17 cellular contexts compared by ENCODE assay signal in the genomic region with DNA sequence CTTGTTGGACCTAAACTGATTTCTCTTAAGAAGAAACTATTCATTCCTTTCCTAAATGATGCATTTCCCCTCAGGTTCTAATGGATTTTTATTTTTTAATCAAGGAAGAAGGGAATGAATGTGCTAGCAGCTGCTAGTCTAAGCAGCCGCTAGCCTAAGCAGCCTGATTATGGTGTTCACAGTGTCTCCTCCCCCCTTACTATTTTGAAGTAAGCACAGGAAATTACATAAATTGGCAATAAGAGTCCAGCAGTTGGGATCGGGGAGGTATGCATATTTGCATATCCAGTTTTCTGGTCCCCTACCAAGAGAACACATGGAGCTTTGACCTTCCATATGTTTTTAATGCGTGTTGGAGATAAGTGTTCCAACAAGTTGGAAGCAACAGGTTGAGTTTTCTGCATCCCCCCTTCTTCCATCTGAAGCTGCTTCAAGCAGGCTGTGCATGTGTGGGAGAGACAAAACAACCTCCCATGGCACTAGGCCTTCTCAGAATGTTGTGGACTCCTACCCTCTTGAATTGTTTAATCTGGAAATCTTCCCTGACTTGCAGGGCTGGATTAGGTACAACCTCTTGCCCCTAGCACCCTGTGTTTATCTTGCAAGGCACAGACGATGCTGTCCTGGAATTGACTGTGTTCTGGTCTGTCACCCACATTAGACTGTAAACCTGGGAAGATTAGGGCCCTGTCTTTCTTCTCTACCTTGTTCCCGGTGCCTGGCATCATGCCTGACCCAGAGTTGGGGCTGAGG.
DNase-seq lines count a peak whose midpoint lies in the region; ATAC-seq and TF ChIP-seq lines count a peak whose summit lies in the region.
"Had no signal": no experiment of that assay in that cellular context is flagged by ENCODE, and none has a peak within 500 bp of the region (broad histone marks: within the 10 kb centered on the region; RNA-seq: fewer than 3 reads in every experiment).

No MANE protein-coding gene starts in this region.

- no TSS peak for BruUV-seq in A673 (replicated peaks; lab: Mats Ljungman, UMichigan)

- H3K4me1 ChIP-seq in A673 (ENCODE audit: insufficient read depth, low read length, poor library complexity, severe bottlenecking), result peaks cover 4% of the 10 kb centered on the region
- H3K4me1 ChIP-seq: A549 had no signal

- intact Hi-C loops in A673 (cut with micrococcal nuclease; ENCODE audit: unreplicated experiment), result no loop called here
- intact Hi-C loops in posterior cingulate gyrus (cut with DNase I), result no loop called here

- ATAC-seq in HG03097 (IDR thresholded peaks at IDR 0.05; ENCODE audit: low FRiP score, unreplicated experiment), result no peak
- ATAC-seq: A549 had no signal

- no peaks in the 10 kb centered on the region for H3K27me3 Mint-ChIP-seq in neural crest cell (ENCODE audit: low read depth)
- H3K27me3 Mint-ChIP-seq: CD4-positive, alpha-beta T cell had no signal

- no peaks in the 10 kb centered on the region for H3K36me3 Mint-ChIP-seq in neural crest cell (ENCODE audit: low read depth)

- no peaks in the 10 kb centered on the region for H3K27me3 ChIP-seq in A673 (replicated peaks; ENCODE audit: insufficient read depth, low read depth, low read length, poor library complexity)

- no peak overlapping the region for H3K27ac ChIP-seq in A673 (ENCODE audit: low read depth, low read length, poor library complexity, severe bottlenecking)
- H3K27ac ChIP-seq: A549 had no signal

- H3K9me3 ChIP-seq in A673 (ENCODE audit: low read depth, low read length, poor library complexity, severe bottlenecking), result no peaks in the 10 kb centered on the region
- H3K9me3 ChIP-seq: A549 had no signal

- peak; percentile 5 for DNase-seq in A673 (ENCODE audit: low spot score)
- peak; percentile 39 for DNase-seq in HFF-Myc (ENCODE audit: extremely low read depth, low read depth)
- DNase-seq in fibroblast of peridontal ligament (ENCODE audit: extremely low read depth), result peak; percentile 11
- DNase-seq in neural crest cell (ENCODE audit: low read depth, low spot score), result no peak
- no peak for DNase-seq in kidney tubule cell (ENCODE audit: low spot score)
- DNase-seq in posterior cingulate gyrus, result no peak
- no peak for DNase-seq in activated CD8-positive, alpha-beta memory T cell treated with anti-CD3 and anti-CD28 coated beads, Interleukin-2, amount 50 U/mL, for 48 hours
- DNase-seq: AML-193; CD4-positive, alpha-beta T cell; H7; KBM-7; NCI-H1092; NCI-H226; NCI-H774; SIG-M5 had no signal

- no peak overlapping the region for H3K4me3 ChIP-seq in A673 (ENCODE audit: low read depth, low read length, poor library complexity, severe bottlenecking)
- no peak overlapping the region for H3K4me3 ChIP-seq in HFF-Myc (replicated peaks; ENCODE audit: low read depth, low read length)
- H3K4me3 ChIP-seq: A549 had no signal

- POLR2A ChIA-PET in A673 (lab: Charles Lee; ENCODE audit: low non-redundant PET), result no interaction called here

- H3K27ac Mint-ChIP-seq in neural crest cell (ENCODE audit: unreplicated experiment), result peak overlapping the region; percentile 84
- H3K27ac Mint-ChIP-seq: CD4-positive, alpha-beta T cell had no signal

- H3K4me1 Mint-ChIP-seq in neural crest cell, result peaks cover 61% of the 10 kb centered on the region

- no peak for TF ChIP-seq CTCF in A673 (conservative IDR thresholded peaks at IDR 0.05; ENCODE audit: low read depth, low read length)
- no peak for TF ChIP-seq CTCF in HFF-Myc (IDR thresholded peaks at IDR 0.05; ENCODE audit: low read depth, low read length, missing control alignments)
- TF ChIP-seq CTCF in neural crest cell (conservative IDR thresholded peaks at IDR 0.05), result no peak

- no peaks in the 10 kb centered on the region for H3K36me3 ChIP-seq in A673 (ENCODE audit: insufficient read depth, low read length, poor library complexity, severe bottlenecking)

- CTCF ChIA-PET in A673 (lab: Charles Lee), result no interaction called here

- H3K9me3 Mint-ChIP-seq in neural crest cell, result no peaks in the 10 kb centered on the region
- H3K9me3 Mint-ChIP-seq: CD4-positive, alpha-beta T cell had no signal

- H3K4me3 Mint-ChIP-seq in neural crest cell, result peak overlapping the region; percentile 55
- H3K4me3 Mint-ChIP-seq: CD4-positive, alpha-beta T cell had no signal

Comparison
In these comparisons a context has a peak if more than half of its experiments do, and no peak if none do; other contexts are left out.
1. DNase-seq: peak in A673 (single experiment), HFF-Myc (single experiment) and fibroblast of peridontal ligament (single experiment); none in neural crest cell (single experiment), kidney tubule cell (single experiment), posterior cingulate gyrus (0 of 10) and activated CD8-positive, alpha-beta memory T cell treated with anti-CD3 and anti-CD28 coated beads, Interleukin-2, amount 50 U/mL, for 48 hours (single experiment).